9 cellular contexts compared by ENCODE assay signal in genomic region chr9:127398715-127399400, GRCh38. TPM values are rescaled to one million over a fixed set of nuclear protein-coding genes. Genes with fewer than 3 reads are reported as not detected.
DNase-seq lines count a peak whose midpoint lies in the region; ATAC-seq and TF ChIP-seq lines count a peak whose summit lies in the region.
"Had no signal": no experiment of that assay in that cellular context is flagged by ENCODE, and none has a peak within 500 bp of the region (broad histone marks: within the 10 kb centered on the region; RNA-seq: fewer than 3 reads in every experiment).

No MANE protein-coding gene starts in this region.

- no peak for ATAC-seq in CD4-positive, CD25-positive, alpha-beta regulatory T cell (ENCODE audit: low read depth in 2 of 2)
- ATAC-seq in GM19328 (IDR thresholded peaks at IDR 0.05; ENCODE audit: unreplicated experiment) (no peak), HG02885 (IDR thresholded peaks at IDR 0.05; ENCODE audit: poor library complexity, unreplicated experiment) (no peak)

- TF ChIP-seq CTCF in KMS-11 (conservative IDR thresholded peaks at IDR 0.05; ENCODE audit: low read depth, low read length) (no peak), chondrocyte (IDR thresholded peaks at IDR 0.05) (no peak), nephron (IDR thresholded peaks at IDR 0.05; ENCODE audit: unreplicated experiment in 3 of 3) (no peak)

- H3K9ac ChIP-seq in KMS-11 = peak overlapping the region; percentile 62; the same call in 1 of the 2 replicates

- no peaks in the 10 kb centered on the region for H3K36me3 Mint-ChIP-seq in CD4-positive, CD25-positive, alpha-beta regulatory T cell
- H3K36me3 Mint-ChIP-seq in chondrocyte (ENCODE audit: low read depth) (no peaks in the 10 kb centered on the region), nephron (ENCODE audit: low read depth) (no peaks in the 10 kb centered on the region)

- peaks cover 25% of the 10 kb centered on the region for H3K4me1 ChIP-seq in CD4-positive, CD25-positive, alpha-beta regulatory T cell (ENCODE audit: control insufficient read depth, insufficient read depth, low read length, poor library complexity, severe bottlenecking)
- H3K4me1 ChIP-seq in KMS-11 (ENCODE audit: low read depth, poor library complexity, severe bottlenecking) = peaks cover 45% of the 10 kb centered on the region
- H3K4me1 ChIP-seq in effector memory CD4-positive, alpha-beta T cell (ENCODE audit: control insufficient read depth, insufficient read depth, low read length, poor library complexity, severe bottlenecking) = peaks cover 16% of the 10 kb centered on the region

- H3K36me3 ChIP-seq in CD4-positive, CD25-positive, alpha-beta regulatory T cell (ENCODE audit: control insufficient read depth, insufficient read depth, low read length) = no peaks in the 10 kb centered on the region
- H3K36me3 ChIP-seq in KMS-11 (ENCODE audit: insufficient read depth) = no peaks in the 10 kb centered on the region
- no peaks in the 10 kb centered on the region for H3K36me3 ChIP-seq in effector memory CD4-positive, alpha-beta T cell (ENCODE audit: control insufficient read depth, insufficient read depth, low read length)

- no peaks in the 10 kb centered on the region for H4K20me1 ChIP-seq in KMS-11 (ENCODE audit: insufficient read depth)

- peaks cover 44% of the 10 kb centered on the region for H3K27me3 Mint-ChIP-seq in CD4-positive, CD25-positive, alpha-beta regulatory T cell
- H3K27me3 Mint-ChIP-seq in chondrocyte (ENCODE audit: low read depth) (no peaks in the 10 kb centered on the region), nephron (ENCODE audit: low read depth) (no peaks in the 10 kb centered on the region)

- H2AFZ ChIP-seq in KMS-11 (ENCODE audit: low read depth) = no peak overlapping the region

- H3K27me3 ChIP-seq in CD4-positive, CD25-positive, alpha-beta regulatory T cell (ENCODE audit: control insufficient read depth, insufficient read depth, low read length) = peaks cover 8% of the 10 kb centered on the region
- H3K27me3 ChIP-seq in KMS-11 (ENCODE audit: insufficient read depth, low read depth) = no peaks in the 10 kb centered on the region
- H3K27me3 ChIP-seq in effector memory CD4-positive, alpha-beta T cell (replicated peaks; ENCODE audit: control insufficient read depth, insufficient read depth, low read length, poor library complexity, severe bottlenecking) = peaks cover 40% of the 10 kb centered on the region

- no peak for DNase-seq in CD4-positive, CD25-positive, alpha-beta regulatory T cell
- DNase-seq in chondrocyte (ENCODE audit: low spot score) = no peak
- DNase-seq in effector memory CD4-positive, alpha-beta T cell = no peak
- DNase-seq in DMS79 treated with DMSO at 0.1 percent for 48 hours (lab: John Stamatoyannopoulos, UW) = no peak
- DNase-seq: NCI-H187 treated with DMSO at 0.1 percent for 48 hours had no signal

- peak overlapping the region; percentile 71 to 85 (median 74) for H3K4me3 Mint-ChIP-seq in CD4-positive, CD25-positive, alpha-beta regulatory T cell
- H3K4me3 Mint-ChIP-seq in chondrocyte (ENCODE audit: unreplicated experiment) (peak overlapping the region; percentile 72), nephron (peak overlapping the region; percentile 83 to 91 (median 88))

- no peaks in the 10 kb centered on the region for H3K9me3 ChIP-seq in CD4-positive, CD25-positive, alpha-beta regulatory T cell (ENCODE audit: control insufficient read depth in 2 of 2, low read length in 2 of 2)
- H3K9me3 ChIP-seq in effector memory CD4-positive, alpha-beta T cell (ENCODE audit: control insufficient read depth, low read length) = no peaks in the 10 kb centered on the region

- peaks cover 6 to 24% (median 12%) of the 10 kb centered on the region in 4 donors for H3K4me1 Mint-ChIP-seq in CD4-positive, CD25-positive, alpha-beta regulatory T cell
- H3K4me1 Mint-ChIP-seq in chondrocyte (ENCODE audit: low read depth) (peaks cover 13% of the 10 kb centered on the region), nephron (peaks cover 2% of the 10 kb centered on the region)

- H3K4me2 ChIP-seq in KMS-11 = peak overlapping the region; percentile 96

- no peak overlapping the region for H3K27ac Mint-ChIP-seq in CD4-positive, CD25-positive, alpha-beta regulatory T cell
- H3K27ac Mint-ChIP-seq in chondrocyte (ENCODE audit: unreplicated experiment) (no peak overlapping the region), nephron (no peak overlapping the region)

- H3K79me2 ChIP-seq in KMS-11 (ENCODE audit: insufficient read depth, low read depth) = peaks cover 39% of the 10 kb centered on the region

- H3K4me3 ChIP-seq in CD4-positive, CD25-positive, alpha-beta regulatory T cell (ENCODE audit: low read depth, low read length) = no peak overlapping the region
- H3K4me3 ChIP-seq in KMS-11 (IDR thresholded peaks at IDR 0.05; ENCODE audit: insufficient read depth, low read depth, low read length) = peak overlapping the region; percentile 73
- H3K4me3 ChIP-seq in effector memory CD4-positive, alpha-beta T cell (ENCODE audit: insufficient read depth, low read depth, low read length, poor library complexity, severe bottlenecking) = no peak overlapping the region

- peaks cover 0 to 1% (median 0%) of the 10 kb centered on the region in 7 donors for H3K9me3 Mint-ChIP-seq in CD4-positive, CD25-positive, alpha-beta regulatory T cell
- H3K9me3 Mint-ChIP-seq in chondrocyte (ENCODE audit: low read depth) (no peaks in the 10 kb centered on the region), nephron (no peaks in the 10 kb centered on the region)

- no peak overlapping the region for H3K27ac ChIP-seq in CD4-positive, CD25-positive, alpha-beta regulatory T cell (ENCODE audit: insufficient read depth, low read length, poor library complexity, severe bottlenecking)
- H3K27ac ChIP-seq in KMS-11 = peak overlapping the region; percentile 9; the same call in 1 of the 2 replicates
- no peak overlapping the region for H3K27ac ChIP-seq in effector memory CD4-positive, alpha-beta T cell (ENCODE audit: insufficient read depth, low read length, poor library complexity, severe bottlenecking)

RNA-seq across cellular contexts. Expression of gene SLC2A8, which starts 1.9 kb away (rescaled TPM):
- total RNA-seq in CD4-positive, CD25-positive, alpha-beta regulatory T cell = 15.6 TPM
- polyA plus RNA-seq in CD4-positive, CD25-positive, alpha-beta regulatory T cell = 10 to 100 TPM in 2 of 4 donors, 1 to 10 TPM in 2; 5.5 to 14.7 (median 8.0) TPM
- total RNA-seq in chondrocyte = 14.1 to 16.4 TPM (median 15.3 TPM) in 3 replicates

RNA-seq across cellular contexts. Expression of gene ZNF79, which starts 25.3 kb away (rescaled TPM):
- 9.0 TPM for total RNA-seq in CD4-positive, CD25-positive, alpha-beta regulatory T cell
- 1 to 10 TPM; 3.4 to 7.8 (median 6.7) TPM for polyA plus RNA-seq in CD4-positive, CD25-positive, alpha-beta regulatory T cell
- 7.9 to 9.0 TPM (median 8.3 TPM) in 3 replicates for total RNA-seq in chondrocyte

RNA-seq across cellular contexts. Expression of gene RPL12, which starts 52.3 kb away (rescaled TPM):
- 1,070 TPM for total RNA-seq in CD4-positive, CD25-positive, alpha-beta regulatory T cell
- polyA plus RNA-seq in CD4-positive, CD25-positive, alpha-beta regulatory T cell = 1,000 to 10,000 TPM; 1,415 to 2,269 (median 1,793) TPM
- 834 to 848 TPM (median 848 TPM) in 3 replicates for total RNA-seq in chondrocyte

RNA-seq across cellular contexts. Expression of gene LRSAM1, which starts 52.5 kb away (rescaled TPM):
- 24.0 TPM for total RNA-seq in CD4-positive, CD25-positive, alpha-beta regulatory T cell
- polyA plus RNA-seq in CD4-positive, CD25-positive, alpha-beta regulatory T cell = 1 to 10 TPM; 3.9 to 7.2 (median 5.2) TPM
- 25.6 to 29.3 TPM (median 27.5 TPM) in 3 replicates for total RNA-seq in chondrocyte
